In the genomic region with DNA sequence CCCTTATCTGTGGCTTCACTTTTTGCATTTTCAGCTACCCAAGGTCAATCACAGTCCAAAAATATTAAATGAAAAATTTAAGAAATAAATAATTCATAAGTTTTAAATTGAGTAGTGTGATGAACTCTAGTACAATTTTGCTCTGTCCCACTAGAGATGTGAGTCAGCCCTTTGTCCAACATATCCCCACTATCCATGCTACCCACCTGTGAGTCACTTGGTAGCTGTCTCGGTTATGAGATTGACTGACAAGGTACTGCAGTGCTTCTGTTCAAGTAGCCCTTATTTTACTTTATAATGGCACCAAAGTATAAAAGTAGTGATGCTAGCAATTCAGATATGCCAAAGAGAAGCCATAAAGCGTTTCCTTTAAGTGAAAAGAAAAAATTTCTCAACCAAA, we compare ENCODE assay signal across 29 cellular contexts.
"Had no signal": no experiment of that assay in that cellular context is flagged by ENCODE, and none has a peak within 500 bp of the region (broad histone marks: within the 10 kb centered on the region; RNA-seq: fewer than 3 reads in every experiment).

No MANE protein-coding gene starts in this region.

- FAIRE-seq: RCC 7860, TTC549 had no signal

- H3K4me1 ChIP-seq: ascending aorta had no signal

- H3K4me3 Mint-ChIP-seq: activated CD4-positive, alpha-beta memory T cell treated with anti-CD3 and anti-CD28 coated beads for 36 hours; activated CD4-positive, alpha-beta T cell treated with anti-CD3 and anti-CD28 coated beads, Interleukin-2, amount 10 ng/mL, durations not matched to agents 7 days and 5 days; activated naive CD8-positive, alpha-beta T cell treated with anti-CD3 and anti-CD28 coated beads, Interleukin-2, amount 50 U/mL, for 24 hours; activated T-cell treated with anti-CD3 and anti-CD28 coated beads, Interleukin-2, amount 50 U/mL, for 4 hours; brain; T-cell had no signal

- H3K4me3 ChIP-seq: ascending aorta, cardiac muscle cell, SK-N-MC had no signal

- H3K27ac ChIP-seq: ascending aorta, cardiac muscle cell, SK-N-MC, VCaP had no signal

- H3K36me3 ChIP-seq: ascending aorta, cardiac muscle cell had no signal

- ATAC-seq: activated naive CD4-positive, alpha-beta T cell treated with anti-CD3 and anti-CD28 coated beads, Interleukin-2, amount 50 U/mL, for 72 hours; activated naive CD8-positive, alpha-beta T cell treated with anti-CD3 and anti-CD28 coated beads, Interleukin-2, amount 50 U/mL, for 24 hours; activated T-cell treated with anti-CD3 and anti-CD28 coated beads, Interleukin-2, amount 50 U/mL, for 4 hours; T-cell had no signal

- H3K27ac Mint-ChIP-seq: activated CD4-positive, alpha-beta memory T cell treated with anti-CD3 and anti-CD28 coated beads for 36 hours; activated CD4-positive, alpha-beta T cell treated with anti-CD3 and anti-CD28 coated beads, Interleukin-2, amount 10 ng/mL, durations not matched to agents 7 days and 5 days; activated naive CD8-positive, alpha-beta T cell treated with anti-CD3 and anti-CD28 coated beads, Interleukin-2, amount 50 U/mL, for 24 hours; brain; T-cell had no signal

- DNase-seq: activated CD4-positive, alpha-beta memory T cell treated with anti-CD3 and anti-CD28 coated beads for 36 hours; activated CD4-positive, alpha-beta T cell treated with anti-CD3 and anti-CD28 coated beads, Interleukin-2, amount 10 ng/mL, durations not matched to agents 7 days and 5 days; activated CD4-positive, CD25-positive, alpha-beta regulatory T cell; activated CD8-positive, alpha-beta memory T cell treated with anti-CD3 and anti-CD28 coated beads for 24 hours; activated effector memory CD4-positive, alpha-beta T cell treated with anti-CD3 and anti-CD28 coated beads, Interleukin-2, amount 50 U/mL, for 16 hours; activated naive CD4-positive, alpha-beta T cell treated with Interleukin-2 at 50 U/mL for 16 hours; activated naive CD8-positive, alpha-beta T cell treated with anti-CD3 and anti-CD28 coated beads, Interleukin-2, amount 50 U/mL, for 24 hours; activated T-cell treated with anti-CD3 and anti-CD28 coated beads, Interleukin-2, amount 50 U/mL, for 4 hours; amniotic stem cell; Kasumi-1; KBM-7; MV-4-11; NCI-H1092 treated with DMSO at 0.1 percent for 48 hours; NCI-H1436; NCI-H1694 treated with DMSO at 0.1 percent for 48 hours; NCI-H2081; NCI-H446; NCI-H524; T-cell; T-helper 2 cell; T1000 had no signal

- H3K27me3 ChIP-seq: ascending aorta, cardiac muscle cell had no signal
